Comparison of ENCODE assay signal across 12 cellular contexts in the genomic region with DNA sequence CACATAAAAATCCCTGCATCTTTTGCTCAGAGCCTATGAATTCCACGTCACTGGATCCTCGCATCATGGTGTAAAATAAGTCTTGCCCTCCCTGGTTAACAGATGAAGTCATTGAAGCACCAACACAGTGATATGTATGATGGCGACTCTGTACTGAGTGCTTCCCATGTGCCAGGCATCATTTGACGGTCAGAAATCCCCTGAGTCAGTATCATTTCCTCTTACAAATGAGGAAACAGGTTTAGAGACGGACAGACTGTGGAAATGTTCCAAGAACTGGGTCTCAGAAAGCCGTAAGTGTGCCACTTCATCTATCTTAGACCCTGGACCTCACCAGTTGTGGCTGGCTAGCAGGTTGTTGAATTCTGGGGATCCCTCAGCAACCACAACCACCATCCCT. TPM values are rescaled to one million over a fixed set of nuclear protein-coding genes. Genes with fewer than 3 reads are reported as not detected.
A peak's percentile ranks its signal among the peaks of the same experiment; 100 is the strongest.
DNase-seq lines count a peak whose midpoint lies in the region; ATAC-seq and TF ChIP-seq lines count a peak whose summit lies in the region.
"Had no signal": no experiment of that assay in that cellular context is flagged by ENCODE, and none has a peak within 500 bp of the region (broad histone marks: within the 10 kb centered on the region; RNA-seq: fewer than 3 reads in every experiment).

No MANE protein-coding gene starts in this region.

- intact Hi-C loops in upper lobe of right lung (cut with DNase I): no loop called here

- peaks cover 8% of the 10 kb centered on the region for H3K4me1 ChIP-seq in upper lobe of right lung
- peaks cover 0 to 14% of the 10 kb centered on the region in 2 donors for H3K4me1 ChIP-seq in right atrium auricular region

- H3K27ac ChIP-seq in VCaP (peak overlapping the region; percentile 13; the same call in 1 of the 2 replicates), upper lobe of right lung (no peak overlapping the region), right atrium auricular region (no peak overlapping the region)

- no peak overlapping the region for H3K4me3 ChIP-seq in upper lobe of right lung
- no peak overlapping the region for H3K4me3 ChIP-seq in right atrium auricular region

- peaks cover 10% of the 10 kb centered on the region for H3K27me3 ChIP-seq in upper lobe of right lung
- no peaks in the 10 kb centered on the region for H3K27me3 ChIP-seq in right atrium auricular region

- H3K36me3 ChIP-seq in upper lobe of right lung: no peaks in the 10 kb centered on the region
- no peaks in the 10 kb centered on the region for H3K36me3 ChIP-seq in right atrium auricular region

- H3K9me3 ChIP-seq in upper lobe of right lung: no peaks in the 10 kb centered on the region
- no peaks in the 10 kb centered on the region for H3K9me3 ChIP-seq in right atrium auricular region

- ATAC-seq in HG03520 (IDR thresholded peaks at IDR 0.05; ENCODE audit: unreplicated experiment): peak; percentile 64
- ATAC-seq in upper lobe of right lung: peak; percentile 70

- DNase-seq in NCI-H1694 treated with DMSO at 0.1 percent for 48 hours (lab: John Stamatoyannopoulos, UW) (peak; percentile 58), NCI-H1694 (lab: John Stamatoyannopoulos, UW) (no peak), upper lobe of right lung (no peak), HK-2 (ENCODE audit: unreplicated experiment) (no peak), right atrium auricular region (ENCODE audit: low spot score) (no peak)
- DNase-seq in activated CD4-positive, CD25-positive, alpha-beta regulatory T cell (lab: John Stamatoyannopoulos, UW): no peak
- DNase-seq: aorta, endodermal cell, NCI-H748 treated with DMSO at 0.1 percent for 48 hours had no signal

- TF ChIP-seq CTCF in VCaP (conservative IDR thresholded peaks at IDR 0.05): no peak
- no peak for TF ChIP-seq CTCF in upper lobe of right lung (IDR thresholded peaks at IDR 0.05)
- no peak for TF ChIP-seq CTCF in right atrium auricular region (IDR thresholded peaks at IDR 0.05)

RNA-seq across cellular contexts. Expression of gene OLFML2B, which starts 5.1 kb away (rescaled TPM):
- 17.5 TPM for total RNA-seq in upper lobe of right lung
- 1 to 10 TPM; 4.5 to 9.2 TPM for total RNA-seq in right atrium auricular region
- total RNA-seq: T-helper 1 cell treated with Interleukin-12 subunit alpha and Interleukin-12 subunit beta and Interleukin-4 antibody, amounts not matched to agents 30 ng/mL and 1 ng/mL, for 36 hours had no signal

RNA-seq across cellular contexts. Expression of gene NOS1AP, which starts 40.8 kb away (rescaled TPM):
- total RNA-seq in upper lobe of right lung (4.9 TPM), right atrium auricular region (1 to 10 TPM; 2.2 to 2.4 TPM)
- total RNA-seq: T-helper 1 cell treated with Interleukin-12 subunit alpha and Interleukin-12 subunit beta and Interleukin-4 antibody, amounts not matched to agents 30 ng/mL and 1 ng/mL, for 36 hours had no signal
